1 cellular context compared by ENCODE assay signal in genomic region chr17:78176548-78177025, GRCh38.
TF ChIP-seq lines count a peak whose summit lies in the region.

No MANE protein-coding gene starts in this region.

TF ChIP-seq in GM12878, 131 proteins besides CTCF, POLR2A, EP300 and RAD21 (continued from another document and continues in another):
- TF ChIP-seq ZNF274 (IDR thresholded peaks at IDR 0.05; ENCODE audit: insufficient read depth, insufficient read length) = no peak
- TF ChIP-seq EZH2 (IDR thresholded peaks at IDR 0.05; ENCODE audit: borderline replicate concordance, control insufficient read depth, low read depth, low read length) = no peak
- 0 out of 2 replicates have a peak, but pooled peaks have one; percentile 2 for TF ChIP-seq SPI1 (IDR thresholded peaks at IDR 0.05; ENCODE audit: borderline replicate concordance, insufficient read depth, low read depth, low read length)
- TF ChIP-seq TARDBP (IDR thresholded peaks at IDR 0.05; ENCODE audit: borderline replicate concordance) = no peak
- 0 out of 2 replicates have a peak, but pooled peaks have one; percentile 15 for TF ChIP-seq HCFC1 (IDR thresholded peaks at IDR 0.05; ENCODE audit: low read length)
- 0 out of 2 replicates have a peak, but pooled peaks have one; percentile 24 for TF ChIP-seq MLLT1 (IDR thresholded peaks at IDR 0.05)
- no peak for TF ChIP-seq PRDM15 (CRISPR knock-in tag; IDR thresholded peaks at IDR 0.05)
- TF ChIP-seq SIX5 (IDR thresholded peaks at IDR 0.05; ENCODE audit: low read depth, low read length, severe bottlenecking) = no peak
- TF ChIP-seq PAX8 (IDR thresholded peaks at IDR 0.05) = no peak
- TF ChIP-seq CEBPZ (IDR thresholded peaks at IDR 0.05; ENCODE audit: low read depth, low read length) = no peak
- TF ChIP-seq WRNIP1 (IDR thresholded peaks at IDR 0.05; ENCODE audit: borderline replicate concordance, low read depth, low read length) = 0 out of 2 replicates have a peak, but pooled peaks have one; percentile 40
- no peak; the same call in 1 of the 2 replicates for TF ChIP-seq MXI1 (IDR thresholded peaks at IDR 0.05; ENCODE audit: low read depth, low read length)
- TF ChIP-seq POU2F2 (IDR thresholded peaks at IDR 0.05; ENCODE audit: borderline replicate concordance, low read depth, low read length) = no peak; the same call in 2 of the 3 replicates
- TF ChIP-seq BRCA1 (IDR thresholded peaks at IDR 0.05; ENCODE audit: low read depth, low read length) = no peak
- no peak for TF ChIP-seq ESRRA (IDR thresholded peaks at IDR 0.05; ENCODE audit: low read length)
- TF ChIP-seq SREBF1 (IDR thresholded peaks at IDR 0.05; ENCODE audit: low read length) = no peak
- TF ChIP-seq HSF1 (IDR thresholded peaks at IDR 0.05; ENCODE audit: low read depth, low read length) = no peak
- TF ChIP-seq BCL3 (IDR thresholded peaks at IDR 0.05; ENCODE audit: borderline replicate concordance, insufficient read depth, low read depth, low read length, poor library complexity, severe bottlenecking) = peak; percentile 62
- TF ChIP-seq IRF5 (IDR thresholded peaks at IDR 0.05; ENCODE audit: borderline replicate concordance) = no peak
- no peak for TF ChIP-seq STAT3 (IDR thresholded peaks at IDR 0.05; ENCODE audit: low read depth, low read length)
- TF ChIP-seq NR2C2 (IDR thresholded peaks at IDR 0.05; ENCODE audit: borderline replicate concordance, control insufficient read depth, insufficient read length, low read depth) = no peak
- TF ChIP-seq CREM (IDR thresholded peaks at IDR 0.05; ENCODE audit: low read depth) = 0 out of 2 replicates have a peak, but pooled peaks have one; percentile 30
- TF ChIP-seq E2F8 (IDR thresholded peaks at IDR 0.05; ENCODE audit: low read depth, partially characterized antibody) = no peak
- no peak for TF ChIP-seq KDM1A (IDR thresholded peaks at IDR 0.05; ENCODE audit: borderline replicate concordance)
- TF ChIP-seq BCLAF1 (IDR thresholded peaks at IDR 0.05) = no peak
- no peak for TF ChIP-seq EED (IDR thresholded peaks at IDR 0.05; ENCODE audit: low read depth)
- peak; percentile 24; the same call in 1 of the 2 replicates for TF ChIP-seq ZNF687 (IDR thresholded peaks at IDR 0.05)
- TF ChIP-seq JUNB (IDR thresholded peaks at IDR 0.05) = no peak
- TF ChIP-seq RELA (IDR thresholded peaks at IDR 0.05; ENCODE audit: borderline replicate concordance, partially characterized antibody) = peak; percentile 9
- peak; percentile 91 for TF ChIP-seq TCF12 (IDR thresholded peaks at IDR 0.05; ENCODE audit: low read depth, low read length)
